21 cellular contexts compared by ENCODE assay signal in the genomic region with DNA sequence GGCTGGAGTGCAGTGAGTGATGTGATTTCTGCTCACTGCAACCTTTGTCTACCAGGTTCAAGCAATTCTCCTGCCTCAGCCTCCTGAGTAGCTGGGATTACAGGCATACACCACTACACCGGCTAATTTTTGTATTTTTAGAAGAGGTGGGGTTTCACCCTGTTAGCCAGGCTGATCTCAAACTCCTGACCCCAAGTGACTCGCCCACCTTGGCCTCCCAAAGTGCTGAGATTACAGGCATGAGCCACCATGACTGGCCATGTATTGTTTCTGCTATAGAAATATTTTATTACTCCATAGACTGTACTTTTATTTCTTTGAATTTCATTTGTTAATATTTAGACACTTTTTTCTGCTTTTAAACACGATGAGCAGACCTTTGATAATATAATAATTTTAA.
"Had no signal": no experiment of that assay in that cellular context is flagged by ENCODE, and none has a peak within 500 bp of the region (broad histone marks: within the 10 kb centered on the region; RNA-seq: fewer than 3 reads in every experiment).

No MANE protein-coding gene starts in this region.

- ATAC-seq: left cardiac atrium, lower lobe of right lung, natural killer cell had no signal

- H3K79me2 ChIP-seq: hepatocyte had no signal

- H3K36me3 Mint-ChIP-seq: memory B cell, mesothelial cell of epicardium, natural killer cell had no signal

- H3K36me3 ChIP-seq: left ventricle myocardium inferior, lower lobe of right lung, right atrium auricular region, sigmoid colon had no signal

- DNase-seq: effector CD4-positive, alpha-beta T cell; endodermal cell; erythroblast; foreskin melanocyte; head of caudate nucleus; kidney; left cardiac atrium; left ventricle myocardium inferior; lower lobe of right lung; natural killer cell; posterior cingulate gyrus; sigmoid colon; small intestine; stimulated activated CD4-positive, alpha-beta T cell treated with anti-CD3 and anti-CD28 coated beads, Interleukin-12 subunit alpha, Interleukin-12 subunit beta, amount 100 ng/mL, for 4 hours; stimulated activated naive CD4-positive, alpha-beta T cell treated with Interleukin-2 at 50 U/mL for 16 hours; trophoblast cell had no signal

- H3K27me3 ChIP-seq: hepatocyte, right atrium auricular region, sigmoid colon had no signal

- H3K4me2 ChIP-seq: hepatocyte had no signal

- H2AFZ ChIP-seq: hepatocyte had no signal

- H3K4me1 Mint-ChIP-seq: endodermal cell, mesothelial cell of epicardium, natural killer cell had no signal

- H3K4me1 ChIP-seq: left ventricle myocardium inferior, lower lobe of right lung, right atrium auricular region had no signal

- H3K27ac ChIP-seq: hepatocyte, left ventricle myocardium inferior, lower lobe of right lung, right atrium auricular region, sigmoid colon had no signal

- H3K27ac Mint-ChIP-seq: endodermal cell, memory B cell, mesothelial cell of epicardium, natural killer cell had no signal

- H3K4me3 ChIP-seq: hepatocyte, left ventricle myocardium inferior, lower lobe of right lung, right atrium auricular region, sigmoid colon had no signal

- H3K9me3 Mint-ChIP-seq: endodermal cell, memory B cell, mesothelial cell of epicardium, natural killer cell, neural crest cell had no signal

- H3K4me3 Mint-ChIP-seq: endodermal cell, memory B cell, mesothelial cell of epicardium, natural killer cell, neural crest cell had no signal
